In genomic region chr3:35194666-35195065, GRCh38 we compare ENCODE assay signal across 22 cellular contexts.
DNase-seq lines count a peak whose midpoint lies in the region; FAIRE-seq and TF ChIP-seq lines count a peak whose summit lies in the region.
"Had no signal": no experiment of that assay in that cellular context is flagged by ENCODE, and none has a peak within 500 bp of the region (broad histone marks: within the 10 kb centered on the region; RNA-seq: fewer than 3 reads in every experiment).

No MANE protein-coding gene starts in this region.

- H3K36me3 Mint-ChIP-seq in MCF 10A (ENCODE audit: insufficient read depth, unreplicated experiment) (no peaks in the 10 kb centered on the region), astrocyte (ENCODE audit: low read depth, unreplicated experiment) (no peaks in the 10 kb centered on the region), H9 (ENCODE audit: insufficient read depth in 1 of 3, low read depth in 3 of 3) (no peaks in the 10 kb centered on the region)
- H3K36me3 Mint-ChIP-seq: CD8-positive, alpha-beta T cell had no signal

- no peak overlapping the region for H2AFZ ChIP-seq in mammary epithelial cell (ENCODE audit: low read depth, low read length)
- H2AFZ ChIP-seq in astrocyte (ENCODE audit: low read depth, low read length): no peak overlapping the region
- H2AFZ ChIP-seq in H9 (ENCODE audit: low read length): no peak overlapping the region
- H2AFZ ChIP-seq: GM23248 had no signal

- WGBS in mammary epithelial cell (ENCODE audit: low coverage, missing lambda C conversion rate): 75% methylated on average over 1 of the region's 1 CpG
- WGBS in esophagus squamous epithelium, 2 donors: 63 to 70% methylated on average over 1 of the region's 1 CpG
- no CpG with 5 or more reads among the region's 1 CpG for WGBS in H9 (ENCODE audit: extremely low coverage, insufficient read length, low lambda C conversion rate)

- POLR2A ChIA-PET in MCF 10A (lab: Yijun Ruan, JAX): no interaction called here

- no peak overlapping the region for H3K27ac ChIP-seq in mammary epithelial cell (ENCODE audit: insufficient read depth, low read depth, low read length)
- H3K27ac ChIP-seq in astrocyte (ENCODE audit: low read depth, low read length): no peak overlapping the region
- no peak overlapping the region for H3K27ac ChIP-seq in esophagus squamous epithelium
- H3K27ac ChIP-seq in H9 (ENCODE audit: insufficient read length, low read depth, low read length): no peak overlapping the region
- H3K27ac ChIP-seq: BLaER1 treated with 17β-estradiol and CSF1 and Interleukin-3, amounts not matched to agents 10 nM and 100 nM; GM23248; HL-60 had no signal

- H3K4ac ChIP-seq in H9 (ENCODE audit: low read depth, low read length): no peak overlapping the region

- H4K91ac ChIP-seq in H9 (ENCODE audit: insufficient read length, low read depth, low read length): no peak overlapping the region

- TF ChIP-seq POLR2A in esophagus squamous epithelium (IDR thresholded peaks at IDR 0.05): no peak

- no peak overlapping the region for H3K56ac ChIP-seq in H9 (ENCODE audit: insufficient read length, low read depth, low read length)

- H3T11ph ChIP-seq in H9 (ENCODE audit: low read length): no peak overlapping the region

- intact Hi-C loops in MCF 10A (cut with micrococcal nuclease): no loop called here
- intact Hi-C loops in mammary epithelial cell (cut with micrococcal nuclease): no loop called here
- intact Hi-C loops in esophagus squamous epithelium (cut with DNase I): no loop called here

- no peak overlapping the region for H3K4me2 ChIP-seq in mammary epithelial cell (ENCODE audit: insufficient read depth, low read depth, low read length)
- H3K4me2 ChIP-seq in astrocyte (ENCODE audit: low read length): no peak overlapping the region
- no peak overlapping the region for H3K4me2 ChIP-seq in H9 (ENCODE audit: insufficient read depth, insufficient read length, low read length)
- H3K4me2 ChIP-seq: BLaER1 treated with 17β-estradiol and CSF1 and Interleukin-3, amounts not matched to agents 10 nM and 100 nM had no signal

- H3K9me3 Mint-ChIP-seq in MCF 10A (ENCODE audit: unreplicated experiment) (no peaks in the 10 kb centered on the region), astrocyte (ENCODE audit: unreplicated experiment) (no peaks in the 10 kb centered on the region), H9 (no peaks in the 10 kb centered on the region)
- H3K9me3 Mint-ChIP-seq: CD8-positive, alpha-beta T cell had no signal

- H3K4me1 Mint-ChIP-seq in MCF 10A (ENCODE audit: insufficient read depth, unreplicated experiment) (peaks cover 5% of the 10 kb centered on the region), astrocyte (ENCODE audit: low read depth, unreplicated experiment) (peaks cover 5% of the 10 kb centered on the region), H9 (no peaks in the 10 kb centered on the region; a peak in 1 of 4 replicates)
- H3K4me1 Mint-ChIP-seq: B cell had no signal

- dilution Hi-C loops in mammary epithelial cell (cut with HindIII; ENCODE audit: low sequenced_read_pairs): no loop called here

- no peak overlapping the region for H4K5ac ChIP-seq in H9 (ENCODE audit: insufficient read length, low read depth, low read length)

- no peak overlapping the region for H3K9ac ChIP-seq in mammary epithelial cell (ENCODE audit: insufficient read depth, low read length)
- no peak overlapping the region for H3K9ac ChIP-seq in astrocyte (ENCODE audit: low read length)
- no peak overlapping the region for H3K9ac ChIP-seq in H9 (ENCODE audit: extremely low read depth, insufficient read length, low read length)
- H3K9ac ChIP-seq: BLaER1 treated with 17β-estradiol and CSF1 and Interleukin-3, amounts not matched to agents 10 nM and 100 nM; GM23248 had no signal

- H3K27ac Mint-ChIP-seq in MCF 10A (ENCODE audit: low read depth, unreplicated experiment) (no peak overlapping the region), astrocyte (ENCODE audit: unreplicated experiment) (no peak overlapping the region), H9 (no peak overlapping the region)
- H3K27ac Mint-ChIP-seq: B cell; CD8-positive, alpha-beta T cell had no signal

- H3K27me3 ChIP-seq in mammary epithelial cell (ENCODE audit: insufficient read depth, low read length) (no peaks in the 10 kb centered on the region), astrocyte (ENCODE audit: insufficient read depth, low read length) (no peaks in the 10 kb centered on the region), esophagus squamous epithelium (no peaks in the 10 kb centered on the region), H9 (ENCODE audit: insufficient read depth, low read length) (no peaks in the 10 kb centered on the region)
- H3K27me3 ChIP-seq: BLaER1 treated with 17β-estradiol and CSF1 and Interleukin-3, amounts not matched to agents 10 nM and 100 nM had no signal

- H2BK15ac ChIP-seq in H9 (ENCODE audit: low read depth, low read length): no peak overlapping the region

- no peak overlapping the region for H3K14ac ChIP-seq in H9 (ENCODE audit: insufficient read depth, low read length)

- H3K4me1 ChIP-seq in mammary epithelial cell (ENCODE audit: insufficient read depth, low read length) (no peaks in the 10 kb centered on the region), astrocyte (ENCODE audit: insufficient read depth, low read length) (peaks cover 2% of the 10 kb centered on the region), esophagus squamous epithelium (peaks cover 0 to 4% (median 0%) of the 10 kb centered on the region in 3 donors), H9 (ENCODE audit: insufficient read depth, low read length) (no peaks in the 10 kb centered on the region)

- H3K9me3 ChIP-seq in mammary epithelial cell (replicated peaks; ENCODE audit: insufficient read depth, low read length) (peaks cover 2% of the 10 kb centered on the region), astrocyte (ENCODE audit: insufficient read depth, low read depth, low read length) (no peaks in the 10 kb centered on the region), esophagus squamous epithelium (no peaks in the 10 kb centered on the region), H9 (ENCODE audit: control insufficient read depth, low read depth, low read length) (no peaks in the 10 kb centered on the region)
- H3K9me3 ChIP-seq: BLaER1 treated with 17β-estradiol and CSF1 and Interleukin-3, amounts not matched to agents 10 nM and 100 nM had no signal

- H4K20me1 ChIP-seq in mammary epithelial cell (ENCODE audit: insufficient read depth, low read length) (no peaks in the 10 kb centered on the region), astrocyte (ENCODE audit: insufficient read depth, low read length) (no peaks in the 10 kb centered on the region), H9 (ENCODE audit: control insufficient read depth, insufficient read depth, insufficient read length) (no peaks in the 10 kb centered on the region)
- H4K20me1 ChIP-seq: BLaER1 treated with 17β-estradiol and CSF1 and Interleukin-3, amounts not matched to agents 10 nM and 100 nM had no signal

- FAIRE-seq in astrocyte (lab: Jason Lieb, UNC): no peak
- FAIRE-seq: GM12892, GM18507, HTR-8/SVneo had no signal

- BruUV-seq in MCF 10A (replicated peaks; lab: Mats Ljungman, UMichigan) (no TSS peak), mammary epithelial cell (replicated peaks; lab: Mats Ljungman, UMichigan) (no TSS peak)

- H2BK20ac ChIP-seq in H9 (ENCODE audit: low read depth, low read length, poor library complexity, severe bottlenecking): no peak overlapping the region

- H2BK120ac ChIP-seq in H9 (ENCODE audit: low read depth, low read length, poor library complexity, severe bottlenecking): no peak overlapping the region

- CTCF ChIA-PET in MCF 10A (lab: Yijun Ruan, JAX): interaction anchor here (0.6 kb wide), 1 partner anchor 40 kb away, joined by 3 read pairs; no protein-coding TSS in a partner anchor
- CTCF ChIA-PET in mammary epithelial cell (lab: Charles Lee; ENCODE audit: low non-redundant PET): no interaction called here

- H3K36me3 ChIP-seq in mammary epithelial cell (ENCODE audit: insufficient read depth, low read length): no peaks in the 10 kb centered on the region
- no peaks in the 10 kb centered on the region for H3K36me3 ChIP-seq in astrocyte (ENCODE audit: insufficient read depth, low read length)
- H3K36me3 ChIP-seq in esophagus squamous epithelium: no peaks in the 10 kb centered on the region
- H3K36me3 ChIP-seq: BLaER1 treated with 17β-estradiol and CSF1 and Interleukin-3, amounts not matched to agents 10 nM and 100 nM had no signal

- no peak overlapping the region for H3K23ac ChIP-seq in H9 (ENCODE audit: insufficient read length, low read depth, low read length)

- H2AK5ac ChIP-seq in H9 (ENCODE audit: insufficient read length, low read length): no peak overlapping the region

- no peak overlapping the region for H3K4me3 ChIP-seq in mammary epithelial cell (replicated peaks in 1 of 3; ENCODE audit: insufficient read depth in 1 of 3, low read depth in 2 of 3, low read length in 3 of 3)
- H3K4me3 ChIP-seq in astrocyte (ENCODE audit: insufficient read depth, low read depth, low read length): no peak overlapping the region
- H3K4me3 ChIP-seq in esophagus squamous epithelium: no peak overlapping the region
- H3K4me3 ChIP-seq: BLaER1 treated with 17β-estradiol and CSF1 and Interleukin-3, amounts not matched to agents 10 nM and 100 nM; GM23248 had no signal

- no peak overlapping the region for H3K18ac ChIP-seq in H9 (ENCODE audit: insufficient read length, low read depth, low read length)

- no peak overlapping the region for H4K8ac ChIP-seq in H9 (replicated peaks; ENCODE audit: insufficient read length, low read depth, low read length)

- TF ChIP-seq CTCF in MCF 10A (IDR thresholded peaks at IDR 0.05; ENCODE audit: unreplicated experiment): no peak
- no peak for TF ChIP-seq CTCF in mammary epithelial cell (conservative IDR thresholded peaks at IDR 0.05 in 1 of 2, IDR thresholded peaks at IDR 0.05 in 1 of 2; ENCODE audit: extremely low read depth in 1 of 2, insufficient read depth in 1 of 2, low read depth in 1 of 2, low read length in 2 of 2)
- no peak for TF ChIP-seq CTCF in astrocyte (IDR thresholded peaks at IDR 0.05; ENCODE audit: insufficient read depth, low read depth, low read length)
- TF ChIP-seq CTCF in esophagus squamous epithelium (IDR thresholded peaks at IDR 0.05): no peak
- TF ChIP-seq CTCF in H9 (conservative IDR thresholded peaks at IDR 0.05): no peak

- DNase-seq in MCF 10A (ENCODE audit: unreplicated experiment) (peak; percentile 38), mammary epithelial cell (no peak), astrocyte (ENCODE audit: low read depth) (peak; percentile 16), myocyte (ENCODE audit: low read depth) (peak; percentile 90), NCI-H226 (no peak), esophagus squamous epithelium (lab: John Stamatoyannopoulos, UW) (no peak), H9 (no peak)
- DNase-seq: 8988T; Calu3; CD8-positive, alpha-beta T cell; DMS 273 treated with DMSO at 0.1 percent for 48 hours; DMS79; GDM1; GM23248; HCEC 1CT; IMR-90 had no signal

- H2BK5ac ChIP-seq in H9 (ENCODE audit: insufficient read length, low read length): no peak overlapping the region

- no peaks in the 10 kb centered on the region for H3K79me1 ChIP-seq in H9 (ENCODE audit: insufficient read depth, low read depth, low read length, poor library complexity, severe bottlenecking)

- H3K23me2 ChIP-seq in H9 (ENCODE audit: insufficient read length, low read depth, low read length, poor library complexity, severe bottlenecking): no peaks in the 10 kb centered on the region

- H3K4me3 Mint-ChIP-seq in MCF 10A (ENCODE audit: unreplicated experiment) (no peak overlapping the region), astrocyte (ENCODE audit: unreplicated experiment) (no peak overlapping the region), H9 (no peak overlapping the region)
- H3K4me3 Mint-ChIP-seq: B cell; CD8-positive, alpha-beta T cell had no signal

- in situ Hi-C loops in mammary epithelial cell (cut with MboI; ENCODE audit: low sequenced_read_pairs in 2 of 2): no loop called here

- H3K79me2 ChIP-seq in mammary epithelial cell (ENCODE audit: insufficient read depth, low read length): no peaks in the 10 kb centered on the region
- H3K79me2 ChIP-seq in astrocyte (ENCODE audit: insufficient read depth, low read length): no peaks in the 10 kb centered on the region
- no peaks in the 10 kb centered on the region for H3K79me2 ChIP-seq in H9 (ENCODE audit: insufficient read depth, low read length)

- H2BK12ac ChIP-seq in H9 (ENCODE audit: insufficient read length, low read depth, low read length): no peak overlapping the region

- H3K27me3 Mint-ChIP-seq in MCF 10A (ENCODE audit: insufficient read depth, unreplicated experiment) (no peaks in the 10 kb centered on the region), astrocyte (ENCODE audit: low read depth, unreplicated experiment) (no peaks in the 10 kb centered on the region), H9 (ENCODE audit: low read depth) (no peaks in the 10 kb centered on the region)
- H3K27me3 Mint-ChIP-seq: B cell had no signal

Comparison
In these comparisons a context has a peak if more than half of its experiments do, and no peak if none do; other contexts are left out.
1. DNase-seq: peak in MCF 10A (single experiment), astrocyte (single experiment) and myocyte (single experiment); none in mammary epithelial cell (single experiment), NCI-H226 (single experiment), esophagus squamous epithelium (single experiment) and H9 (single experiment).